In genomic region chr1:17609529-17609928, GRCh38 we compare ENCODE assay signal across 17 cellular contexts.
DNase-seq lines count a peak whose midpoint lies in the region; ATAC-seq and TF ChIP-seq lines count a peak whose summit lies in the region.
"Had no signal": no experiment of that assay in that cellular context is flagged by ENCODE, and none has a peak within 500 bp of the region (broad histone marks: within the 10 kb centered on the region; RNA-seq: fewer than 3 reads in every experiment).

No MANE protein-coding gene starts in this region.

- no peak overlapping the region for H3K27ac Mint-ChIP-seq in chondrocyte (ENCODE audit: unreplicated experiment)
- H3K27ac Mint-ChIP-seq: B cell; CD4-positive, alpha-beta memory T cell; IgD-negative memory B cell had no signal

- H3K4me3 ChIP-seq in IMR-90 (ENCODE audit: insufficient read depth, low read depth, low read length) (no peak overlapping the region), aorta (ENCODE audit: low read length in 2 of 2) (no peak overlapping the region)
- H3K4me3 ChIP-seq: GM23248 had no signal

- dilution Hi-C loops in IMR-90 (cut with HindIII; ENCODE audit: low sequenced_read_pairs, unreplicated experiment): no loop called here

- H3K9ac ChIP-seq in IMR-90 (ENCODE audit: low read depth, low read length): no peak overlapping the region
- H3K9ac ChIP-seq: GM23248 had no signal

- ATAC-seq in IMR-90 (ENCODE audit: low read depth) (peak; percentile 13; the same call in 1 of the 2 replicates), left lobe of liver (peak; percentile 17), aorta (ENCODE audit: low FRiP score) (no peak)

- H3K27me3 ChIP-seq in IMR-90 (ENCODE audit: control insufficient read depth, insufficient read depth, low read length): no peaks in the 10 kb centered on the region
- H3K27me3 ChIP-seq in aorta (ENCODE audit: control insufficient read depth in 1 of 2, insufficient read depth in 2 of 2, low read length in 1 of 2): no peaks in the 10 kb centered on the region

- H3K79me1 ChIP-seq in IMR-90 (ENCODE audit: low read depth in 1 of 2, low read length in 2 of 2): no peaks in the 10 kb centered on the region

- H2AK9ac ChIP-seq in IMR-90 (replicated peaks; ENCODE audit: low read depth, low read length, poor library complexity): no peak overlapping the region

- no peak overlapping the region for H2BK5ac ChIP-seq in IMR-90 (ENCODE audit: low read depth, low read length, poor library complexity, severe bottlenecking)

- POLR2A ChIA-PET in IMR-90 (lab: Charles Lee; ENCODE audit: unreplicated experiment): no interaction called here

- no peak overlapping the region for H3K4me3 Mint-ChIP-seq in chondrocyte (ENCODE audit: unreplicated experiment)
- H3K4me3 Mint-ChIP-seq: B cell; CD4-positive, alpha-beta memory T cell; H9; IgD-negative memory B cell had no signal

- no peaks in the 10 kb centered on the region for H3K9me3 Mint-ChIP-seq in chondrocyte (ENCODE audit: low read depth)
- H3K9me3 Mint-ChIP-seq: CD4-positive, alpha-beta memory T cell; H9; IgD-negative memory B cell had no signal

- no peak for TF ChIP-seq POLR2A in IMR-90 (IDR thresholded peaks at IDR 0.05; ENCODE audit: low read depth, low read length)

- no TSS peak for BruUV-seq in IMR-90 (replicated peaks; lab: Mats Ljungman, UMichigan)

- no peak overlapping the region for H3K56ac ChIP-seq in IMR-90 (ENCODE audit: extremely low read depth, insufficient read depth, low read length)

- H2BK120ac ChIP-seq in IMR-90 (ENCODE audit: low read depth, low read length): no peak overlapping the region

- no peak overlapping the region for H3K14ac ChIP-seq in IMR-90 (replicated peaks; ENCODE audit: low read depth, low read length)

- H3K18ac ChIP-seq in IMR-90 (ENCODE audit: low read depth, low read length): no peak overlapping the region

- no peak for TF ChIP-seq RAD21 in IMR-90 (IDR thresholded peaks at IDR 0.05; ENCODE audit: low read length)

- peaks cover 32% of the 10 kb centered on the region for H3K4me1 Mint-ChIP-seq in chondrocyte (ENCODE audit: low read depth)
- H3K4me1 Mint-ChIP-seq: B cell; CD4-positive, alpha-beta memory T cell; IgD-negative memory B cell had no signal

- H3K9me3 ChIP-seq in IMR-90 (ENCODE audit: control insufficient read depth, insufficient read depth, low read length): no peaks in the 10 kb centered on the region
- no peaks in the 10 kb centered on the region for H3K9me3 ChIP-seq in aorta (ENCODE audit: control insufficient read depth, low read length)

- no peak overlapping the region for H2BK15ac ChIP-seq in IMR-90 (ENCODE audit: low read depth, low read length)

- WGBS in IMR-90 (ENCODE audit: extremely low coverage in 2 of 2, insufficient read length in 1 of 2), 2 experiments: no CpG with 5 or more reads among the region's 5 CpGs
- WGBS in aorta, 2 donors: 62 to 65% methylated on average over 5 of the region's 5 CpGs

- TF ChIP-seq CTCF in IMR-90 (conservative IDR thresholded peaks at IDR 0.05; ENCODE audit: low read depth, low read length) (no peak), chondrocyte (IDR thresholded peaks at IDR 0.05) (no peak)

- H3K4ac ChIP-seq in IMR-90 (ENCODE audit: low read depth, low read length): no peak overlapping the region

- H2AK5ac ChIP-seq in IMR-90 (ENCODE audit: low read depth, low read length): no peak overlapping the region

- no peak overlapping the region for H3K27ac ChIP-seq in IMR-90 (ENCODE audit: insufficient read depth, low read length)
- H3K27ac ChIP-seq in aorta (ENCODE audit: low read depth in 1 of 2, low read length in 2 of 2): peak overlapping the region; percentile 8 to 25
- H3K27ac ChIP-seq: C4-2B, GM23248 had no signal

- in situ Hi-C loops in IMR-90 (cut with MboI; ENCODE audit: low sequenced_read_pairs): loop anchor here (5.0 kb wide), 1 partner anchor 107 kb away; no protein-coding TSS in a partner anchor

- no peak overlapping the region for H3K4me2 ChIP-seq in IMR-90 (ENCODE audit: low read depth, low read length)

- H4K8ac ChIP-seq in IMR-90 (ENCODE audit: low read depth in 2 of 2, low read length in 2 of 2): no peak overlapping the region

- H4K20me1 ChIP-seq in IMR-90 (ENCODE audit: insufficient read depth, low read length): no peaks in the 10 kb centered on the region; the same call in 1 of the 2 replicates

- CTCF ChIA-PET in IMR-90 (lab: Yijun Ruan, JAX): interaction anchor here (2.3 kb wide), 1 partner anchor 107 kb away, joined by 10 read pairs; no protein-coding TSS in a partner anchor

- intact Hi-C loops in IMR-90 (cut with micrococcal nuclease): loop anchor here (5.0 kb wide), 2 partner anchors 67 to 172 kb away; partner anchors contain the start of gene RCC2
- intact Hi-C loops in aorta (cut with DNase I): no loop called here

- peaks cover 6% of the 10 kb centered on the region for H3K4me1 ChIP-seq in IMR-90 (ENCODE audit: control insufficient read depth, insufficient read depth, low read length)
- H3K4me1 ChIP-seq in aorta (ENCODE audit: control insufficient read depth in 1 of 2, insufficient read depth in 2 of 2, low read length in 2 of 2): no peaks in the 10 kb centered on the region

- H3K36me3 Mint-ChIP-seq in chondrocyte (ENCODE audit: low read depth): peaks cover 11% of the 10 kb centered on the region
- H3K36me3 Mint-ChIP-seq: CD4-positive, alpha-beta memory T cell; IgD-negative memory B cell had no signal

- no peak overlapping the region for H4K5ac ChIP-seq in IMR-90 (ENCODE audit: low read depth, low read length)

- H3K9me1 ChIP-seq in IMR-90 (ENCODE audit: insufficient read depth, low read length): no peaks in the 10 kb centered on the region

- H3K36me3 ChIP-seq in IMR-90 (ENCODE audit: control insufficient read depth, insufficient read depth, low read length) (peaks cover 6% of the 10 kb centered on the region; the same call in 1 of the 2 replicates), aorta (ENCODE audit: control insufficient read depth in 1 of 2, insufficient read depth in 2 of 2, low read length in 1 of 2) (peaks cover 0 to 6% of the 10 kb centered on the region in 2 donors)

- H3K27me3 Mint-ChIP-seq in chondrocyte (ENCODE audit: low read depth): no peaks in the 10 kb centered on the region

- no peak overlapping the region for H3K23ac ChIP-seq in IMR-90 (ENCODE audit: low read depth, low read length)

- H2AFZ ChIP-seq in IMR-90 (replicated peaks; ENCODE audit: low read length, poor library complexity): no peak overlapping the region
- H2AFZ ChIP-seq: GM23248 had no signal

- no peak for DNase-seq in IMR-90
- DNase-seq in chondrocyte (ENCODE audit: low spot score): peak; percentile 79
- no peak for DNase-seq in left lobe of liver (ENCODE audit: low spot score)
- no peak for DNase-seq in aorta
- no peak for DNase-seq in Ammon's horn (ENCODE audit: low spot score)
- DNase-seq in NCI-H1436 treated with DMSO at 0.1 percent for 48 hours (lab: John Stamatoyannopoulos, UW): no peak
- no peak for DNase-seq in DMS53 (lab: John Stamatoyannopoulos, UW)
- DNase-seq: ACHN; CD4-positive, alpha-beta memory T cell; DMS79 treated with DMSO at 0.1 percent for 48 hours; EL; GDM1; GM23248; H9 had no signal

- H4K91ac ChIP-seq in IMR-90 (ENCODE audit: insufficient read depth, low read depth, low read length): no peak overlapping the region

- H2BK20ac ChIP-seq in IMR-90 (ENCODE audit: low read depth, low read length): no peak overlapping the region

TF ChIP-seq in IMR-90, 13 proteins besides CTCF, POLR2A, EP300 and RAD21:
- TF ChIP-seq CHD1 (IDR thresholded peaks at IDR 0.05; ENCODE audit: low read depth, low read length): no peak
- no peak for TF ChIP-seq BHLHE40 (IDR thresholded peaks at IDR 0.05; ENCODE audit: low read depth, low read length)
- no peak for TF ChIP-seq SMC3 (IDR thresholded peaks at IDR 0.05; ENCODE audit: low read depth, low read length)
- no peak for TF ChIP-seq CEBPB (IDR thresholded peaks at IDR 0.05; ENCODE audit: low read depth, low read length)
- no peak for TF ChIP-seq USF2 (IDR thresholded peaks at IDR 0.05; ENCODE audit: low read depth, low read length)
- TF ChIP-seq FOS (IDR thresholded peaks at IDR 0.05; ENCODE audit: low read depth, low read length): no peak
- no peak for TF ChIP-seq MAFK (IDR thresholded peaks at IDR 0.05; ENCODE audit: low read depth, low read length)
- no peak for TF ChIP-seq ELK1 (IDR thresholded peaks at IDR 0.05; ENCODE audit: borderline replicate concordance, low read depth, low read length)
- TF ChIP-seq RFX5 (IDR thresholded peaks at IDR 0.05; ENCODE audit: low read depth, low read length): no peak
- no peak for TF ChIP-seq MAZ (IDR thresholded peaks at IDR 0.05; ENCODE audit: borderline replicate concordance, low read depth, low read length)
- no peak for TF ChIP-seq MXI1 (IDR thresholded peaks at IDR 0.05; ENCODE audit: borderline replicate concordance, low read depth, low read length)
- no peak for TF ChIP-seq RCOR1 (IDR thresholded peaks at IDR 0.05; ENCODE audit: insufficient replicate concordance, low read length)
- TF ChIP-seq NFE2L2 (IDR thresholded peaks at IDR 0.05; ENCODE audit: low read depth, low read length): no peak
